Comparison of ENCODE assay signal across 21 cellular contexts in the genomic region with DNA sequence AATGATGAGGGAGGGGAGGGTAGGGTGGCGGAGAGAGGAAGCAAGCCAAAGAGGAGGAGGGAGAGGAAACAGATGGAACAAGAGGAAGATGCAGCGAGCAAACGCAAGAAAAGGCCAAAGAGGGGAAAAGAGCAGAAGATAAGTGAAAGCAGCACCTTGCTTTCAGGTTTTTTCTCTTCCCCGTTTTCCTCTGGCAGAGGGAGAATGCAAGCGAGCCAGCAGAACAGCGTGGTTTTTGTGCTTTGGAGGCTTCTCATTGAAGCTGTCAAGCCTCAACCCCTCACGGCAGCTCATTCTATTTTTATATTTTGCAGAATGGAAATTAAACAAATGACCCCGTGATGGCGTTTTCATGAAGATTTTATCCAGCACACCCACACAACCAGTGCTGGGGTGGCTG.
DNase-seq lines count a peak whose midpoint lies in the region; ATAC-seq, FAIRE-seq and TF ChIP-seq lines count a peak whose summit lies in the region.
"Had no signal": no experiment of that assay in that cellular context is flagged by ENCODE, and none has a peak within 500 bp of the region (broad histone marks: within the 10 kb centered on the region; RNA-seq: fewer than 3 reads in every experiment).

No MANE protein-coding gene starts in this region.

- H3K79me2 ChIP-seq in osteoblast (ENCODE audit: insufficient read depth, low read length) = no peaks in the 10 kb centered on the region

- H3K4me1 ChIP-seq in osteoblast (ENCODE audit: insufficient read depth, low read length) = no peaks in the 10 kb centered on the region

- peaks cover 78% of the 10 kb centered on the region for H3K27me3 ChIP-seq in osteoblast (ENCODE audit: insufficient read depth, low read length)

- H3K27me3 Mint-ChIP-seq in activated T-cell treated with anti-CD3 and anti-CD28 coated beads, Interleukin-2, amount 50 U/mL, for 4 hours (ENCODE audit: low read depth) = peaks cover 32% of the 10 kb centered on the region
- peaks cover 65% of the 10 kb centered on the region for H3K27me3 Mint-ChIP-seq in T-helper 17 cell

- no peaks in the 10 kb centered on the region for H3K36me3 ChIP-seq in osteoblast (ENCODE audit: insufficient read depth, low read length)

- peak overlapping the region; percentile 20 for H3K4me3 Mint-ChIP-seq in activated T-cell treated with anti-CD3 and anti-CD28 coated beads, Interleukin-2, amount 50 U/mL, for 4 hours
- H3K4me3 Mint-ChIP-seq in T-helper 17 cell = peak overlapping the region; percentile 62
- H3K4me3 Mint-ChIP-seq: IgD-negative memory B cell, mesothelial cell of epicardium had no signal

- TF ChIP-seq CTCF in osteoblast (IDR thresholded peaks at IDR 0.05; ENCODE audit: extremely low read depth, low read depth, low read length) = no peak

- no peak for ATAC-seq in activated T-cell treated with anti-CD3 and anti-CD28 coated beads, Interleukin-2, amount 50 U/mL, for 4 hours
- ATAC-seq in T-helper 17 cell = no peak
- ATAC-seq: PC-3 had no signal

- H4K20me1 ChIP-seq in osteoblast (ENCODE audit: insufficient read depth, low read length) = no peaks in the 10 kb centered on the region

- no peak overlapping the region for H3K27ac ChIP-seq in osteoblast (ENCODE audit: low read depth, low read length)
- H3K27ac ChIP-seq: coronary artery had no signal

- DNase-seq in activated T-cell treated with anti-CD3 and anti-CD28 coated beads, Interleukin-2, amount 50 U/mL, for 4 hours = no peak
- no peak for DNase-seq in activated T-cell treated with anti-CD3 and anti-CD28 coated beads for 4 hours
- DNase-seq in GM12892 (ENCODE audit: insufficient read length) = no peak
- no peak for DNase-seq in T-helper 17 cell
- DNase-seq in osteoblast (ENCODE audit: insufficient read length, low spot score, missing footprints) = no peak
- DNase-seq in frontal cortex (ENCODE audit: low spot score in 2 of 2) = no peak
- DNase-seq in epidermal melanocyte (ENCODE audit: insufficient read length, low spot score) = no peak
- DNase-seq in superior temporal gyrus (ENCODE audit: extremely low spot score) = no peak
- DNase-seq: activated CD4-positive, CD25-positive, alpha-beta regulatory T cell; DMS53; HCEC 1CT; NCI-H1436; NCI-H2227 treated with DMSO at 0.1 percent for 48 hours; occipital lobe; PC-3; stimulated activated CD4-positive, alpha-beta T cell treated with anti-CD3 and anti-CD28 coated beads, Interleukin-4, amount 100 ng/mL, for 4 hours; SW 1271 had no signal

- H3K4me3 ChIP-seq in osteoblast (ENCODE audit: insufficient read depth, low read length) = no peak overlapping the region
- H3K4me3 ChIP-seq: coronary artery had no signal

- H2AFZ ChIP-seq in osteoblast (ENCODE audit: low read length) = no peak overlapping the region

- TF ChIP-seq POLR2A in GM12892 (IDR thresholded peaks at IDR 0.05; ENCODE audit: low read depth, low read length) = no peak

- H3K9me3 Mint-ChIP-seq in activated T-cell treated with anti-CD3 and anti-CD28 coated beads, Interleukin-2, amount 50 U/mL, for 4 hours = no peaks in the 10 kb centered on the region
- H3K9me3 Mint-ChIP-seq: mesothelial cell of epicardium had no signal

- H3K36me3 Mint-ChIP-seq in activated T-cell treated with anti-CD3 and anti-CD28 coated beads, Interleukin-2, amount 50 U/mL, for 4 hours (ENCODE audit: insufficient read depth) = no peaks in the 10 kb centered on the region
- peaks cover 13% of the 10 kb centered on the region for H3K36me3 Mint-ChIP-seq in T-helper 17 cell (ENCODE audit: low read depth)
- H3K36me3 Mint-ChIP-seq: IgD-negative memory B cell, mesothelial cell of epicardium had no signal

- H3K4me2 ChIP-seq in osteoblast (ENCODE audit: insufficient read depth, low read length) = peak overlapping the region; percentile 3

- no peak overlapping the region for H3K27ac Mint-ChIP-seq in T-helper 17 cell
- H3K27ac Mint-ChIP-seq: IgD-negative memory B cell, mesothelial cell of epicardium had no signal

- H3K9me3 ChIP-seq in T-helper 17 cell (ENCODE audit: control insufficient read depth, low read length, poor library complexity, severe bottlenecking) (no peaks in the 10 kb centered on the region), osteoblast (ENCODE audit: low read depth, low read length) (no peaks in the 10 kb centered on the region)

- FAIRE-seq in GM12892 (lab: Jason Lieb, UNC) (peak; percentile 66), frontal cortex (lab: Jason Lieb, UNC) (no peak)
- FAIRE-seq: keratinocyte had no signal

- H3K4me1 Mint-ChIP-seq in activated T-cell treated with anti-CD3 and anti-CD28 coated beads, Interleukin-2, amount 50 U/mL, for 4 hours (ENCODE audit: low read depth) = peaks cover 18% of the 10 kb centered on the region
- H3K4me1 Mint-ChIP-seq in T-helper 17 cell = peaks cover 13% of the 10 kb centered on the region
